8 cellular contexts compared by ENCODE assay signal in the genomic region with DNA sequence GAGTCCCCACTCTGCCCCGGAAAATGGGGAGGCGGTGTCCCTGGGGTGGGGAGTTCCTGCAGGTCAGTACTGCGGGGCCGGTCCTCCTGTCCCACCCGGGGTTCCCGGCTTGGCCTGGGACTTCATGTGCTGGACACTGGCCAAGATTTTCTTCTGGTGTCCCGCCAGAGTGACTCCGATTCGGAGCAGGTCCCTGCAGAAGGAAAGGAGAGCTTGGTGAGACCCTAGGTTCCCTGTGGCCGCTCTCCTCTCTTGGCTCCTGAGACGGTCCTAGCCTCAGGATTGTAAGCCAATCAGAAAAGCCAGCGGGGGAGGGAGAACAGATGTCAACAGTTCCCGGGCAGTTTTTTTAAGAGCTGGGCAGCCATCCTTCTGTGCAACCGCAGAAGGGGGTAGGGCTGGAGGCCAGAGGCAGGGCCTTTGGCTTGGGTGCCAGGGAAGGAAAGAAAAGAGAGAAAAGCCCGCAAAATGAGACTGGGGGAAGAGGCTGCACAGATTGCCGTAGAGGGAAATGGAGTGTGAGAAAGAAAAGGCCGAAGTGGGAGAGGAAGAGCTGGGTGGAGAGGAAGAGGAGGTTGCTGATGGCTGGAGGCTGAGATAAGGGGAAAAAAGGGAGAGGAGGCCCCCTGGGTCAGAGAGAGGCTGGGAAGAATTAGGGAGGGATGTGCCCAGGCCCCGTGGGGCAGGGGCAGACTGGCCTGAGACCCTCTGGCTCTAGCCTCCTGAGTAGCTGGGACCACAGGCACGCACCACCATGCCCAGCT. TPM values are rescaled to one million over a fixed set of nuclear protein-coding genes. Genes with fewer than 3 reads are reported as not detected.
A peak's percentile ranks its signal among the peaks of the same experiment; 100 is the strongest.
DNase-seq lines count a peak whose midpoint lies in the region; ATAC-seq and TF ChIP-seq lines count a peak whose summit lies in the region.

No MANE protein-coding gene starts in this region.

- no peak for TF ChIP-seq POLR2A in spleen (IDR thresholded peaks at IDR 0.05)

- peak; percentile 44 for DNase-seq in activated CD4-positive, alpha-beta T cell treated with anti-CD3 and anti-CD28 coated beads for 36 hours
- DNase-seq in activated CD4-positive, alpha-beta T cell treated with anti-CD3 and anti-CD28 coated beads, Interleukin-2, amount 50 U/mL, for 1 hour = no peak
- DNase-seq in HK-2 (ENCODE audit: unreplicated experiment) (peak; percentile 83), NT2/D1 (ENCODE audit: low read depth, low spot score) (no peak), MCF 10A (ENCODE audit: unreplicated experiment) (peak; percentile 95), islet precursor cell (peak; percentile 96), spleen (peak; percentile 85)

- TF ChIP-seq CTCF in MCF 10A (IDR thresholded peaks at IDR 0.05; ENCODE audit: unreplicated experiment) (no peak), spleen (IDR thresholded peaks at IDR 0.05 in 8 of 11, conservative IDR thresholded peaks at IDR 0.05 in 3 of 11) (no peak)

- no peak overlapping the region for H3K4me3 ChIP-seq in NT2/D1 (ENCODE audit: insufficient read length, low read depth)
- H3K4me3 ChIP-seq in spleen = peak overlapping the region in 4 of 8 donors; percentile 15 to 60 (median 28)

- no peaks in the 10 kb centered on the region for H3K36me3 Mint-ChIP-seq in activated CD4-positive, alpha-beta T cell treated with anti-CD3 and anti-CD28 coated beads for 36 hours (ENCODE audit: low read depth)
- peaks cover 62% of the 10 kb centered on the region for H3K36me3 Mint-ChIP-seq in MCF 10A (ENCODE audit: insufficient read depth, unreplicated experiment)

- peak; percentile 39 for ATAC-seq in activated CD4-positive, alpha-beta T cell treated with anti-CD3 and anti-CD28 coated beads for 36 hours
- peak; percentile 92 for ATAC-seq in GM21423 (IDR thresholded peaks at IDR 0.05; ENCODE audit: unreplicated experiment)

- H3K9me3 ChIP-seq in NT2/D1 (ENCODE audit: insufficient read depth, low read length) (no peaks in the 10 kb centered on the region), spleen (no peaks in the 10 kb centered on the region)

- peaks cover 4% of the 10 kb centered on the region for H3K4me1 Mint-ChIP-seq in activated CD4-positive, alpha-beta T cell treated with anti-CD3 and anti-CD28 coated beads for 36 hours
- peaks cover 38% of the 10 kb centered on the region for H3K4me1 Mint-ChIP-seq in MCF 10A (ENCODE audit: insufficient read depth, unreplicated experiment)

- H3K36me3 ChIP-seq in NT2/D1 (ENCODE audit: insufficient read depth, insufficient read length, low read length) (peaks cover 51% of the 10 kb centered on the region), spleen (peaks cover 0 to 49% (median 24%) of the 10 kb centered on the region in 6 donors)

- peak overlapping the region; percentile 6 to 82 (median 60) for H3K27ac ChIP-seq in spleen

- no peak overlapping the region for H3K4me3 Mint-ChIP-seq in activated CD4-positive, alpha-beta T cell treated with anti-CD3 and anti-CD28 coated beads for 36 hours
- peak overlapping the region; percentile 45 for H3K4me3 Mint-ChIP-seq in MCF 10A (ENCODE audit: unreplicated experiment)

- 8 to 22% (median 16%) methylated on average over 9 to 19 of the region's 19 CpGs for WGBS in spleen, 5 donors

- POLR2A ChIA-PET in activated CD4-positive, alpha-beta T cell treated with anti-CD3 and anti-CD28 coated beads for 36 hours (lab: Charles Lee) = interaction anchor here (0.7 kb wide), 1 partner anchor 122 kb away, joined by 3 read pairs; no protein-coding TSS in a partner anchor
- POLR2A ChIA-PET in MCF 10A (lab: Yijun Ruan, JAX) = interaction anchor here (0.7 to 5.7 kb wide), 14 partner anchors 12 to 98 kb away, joined by 3 to 53 read pairs (median 10); partner anchors contain the start of genes EPHB4, POP7, SLC12A9 and SRRT

- H3K27me3 ChIP-seq in NT2/D1 (ENCODE audit: insufficient read depth, insufficient read length) (no peaks in the 10 kb centered on the region), spleen (replicated peaks in 1 of 7) (peaks cover 0 to 8% (median 0%) of the 10 kb centered on the region in 7 donors)

- H3K4me1 ChIP-seq in NT2/D1 (ENCODE audit: insufficient read depth, insufficient read length) = peaks cover 23% of the 10 kb centered on the region
- H3K4me1 ChIP-seq in spleen = peaks cover 18 to 85% (median 50%) of the 10 kb centered on the region in 6 donors

- CTCF ChIA-PET in activated CD4-positive, alpha-beta T cell treated with anti-CD3 and anti-CD28 coated beads for 36 hours (lab: Charles Lee) = interaction anchor here (0.6 to 5.5 kb wide), 5 partner anchors 39 to 255 kb away, joined by 3 to 106 read pairs (median 5); partner anchors contain the start of genes POP7 and SLC12A9
- CTCF ChIA-PET in MCF 10A (lab: Yijun Ruan, JAX) = interaction anchor here (0.6 to 0.9 kb wide), 7 partner anchors 15 to 98 kb away, joined by 3 to 4 read pairs (median 3); partner anchors contain the start of gene POP7

- BruUV-seq in MCF 10A (replicated peaks; lab: Mats Ljungman, UMichigan) = no TSS peak

- no peaks in the 10 kb centered on the region for H3K9me3 Mint-ChIP-seq in activated CD4-positive, alpha-beta T cell treated with anti-CD3 and anti-CD28 coated beads for 36 hours (ENCODE audit: low read depth)
- H3K9me3 Mint-ChIP-seq in MCF 10A (ENCODE audit: unreplicated experiment) = no peaks in the 10 kb centered on the region

- H3K27me3 Mint-ChIP-seq in activated CD4-positive, alpha-beta T cell treated with anti-CD3 and anti-CD28 coated beads for 36 hours = peaks cover 7% of the 10 kb centered on the region
- H3K27me3 Mint-ChIP-seq in MCF 10A (ENCODE audit: insufficient read depth, unreplicated experiment) = no peaks in the 10 kb centered on the region

- H3K27ac Mint-ChIP-seq in activated CD4-positive, alpha-beta T cell treated with anti-CD3 and anti-CD28 coated beads for 36 hours = no peak overlapping the region
- peak overlapping the region; percentile 59 for H3K27ac Mint-ChIP-seq in MCF 10A (ENCODE audit: low read depth, unreplicated experiment)

- intact Hi-C loops in activated CD4-positive, alpha-beta T cell treated with anti-CD3 and anti-CD28 coated beads for 36 hours (cut with DNase I, micrococcal nuclease) = no loop called here
- intact Hi-C loops in MCF 10A (cut with micrococcal nuclease) (loop anchor here (2.0 kb wide), 1 partner anchor 99 kb away; no protein-coding TSS in a partner anchor), spleen (cut with DNase I; ENCODE audit: low total_unique reads) (no loop called here)

- H3K9ac ChIP-seq in NT2/D1 (ENCODE audit: insufficient read length, low read depth) = peak overlapping the region; percentile 23

RNA-seq across cellular contexts. Expression of gene EPHB4, which starts 23.7 kb away (rescaled TPM):
- total RNA-seq in activated CD4-positive, alpha-beta T cell treated with anti-CD3 and anti-CD28 coated beads for 36 hours = 1 to 10 TPM; 4.1 to 5.9 TPM
- total RNA-seq in MCF 10A (2022) (48.8 and 51.3 TPM in 2 replicates), spleen (100 to 1,000 TPM in 5 of 7 donors, 10 to 100 TPM in 2; 82.9 to 157 (median 109) TPM)
- 10 to 100 TPM; 14.8 to 34.7 (median 21.4) TPM for polyA plus RNA-seq in spleen

RNA-seq across cellular contexts. Expression of gene SLC12A9, which starts 48.9 kb away (rescaled TPM):
- total RNA-seq in activated CD4-positive, alpha-beta T cell treated with anti-CD3 and anti-CD28 coated beads for 36 hours = 10 to 100 TPM; 13.6 to 15.6 TPM
- total RNA-seq in MCF 10A (2022) (19.2 and 21.0 TPM in 2 replicates), spleen (100 to 1,000 TPM in 1 of 7 donors, 10 to 100 TPM in 6; 34.4 to 109 (median 55.7) TPM)
- 10 to 100 TPM; 17.0 to 48.4 (median 39.3) TPM for polyA plus RNA-seq in spleen

Comparison
In these comparisons a context has a peak if more than half of its experiments do, and no peak if none do; other contexts are left out.
1. DNase-seq: peak in activated CD4-positive, alpha-beta T cell treated with anti-CD3 and anti-CD28 coated beads for 36 hours (single experiment), HK-2 (single experiment), MCF 10A (single experiment), islet precursor cell (single experiment) and spleen (single experiment); none in activated CD4-positive, alpha-beta T cell treated with anti-CD3 and anti-CD28 coated beads, Interleukin-2, amount 50 U/mL, for 1 hour (single experiment) and NT2/D1 (single experiment).